ENCODE assay signal across 13 cellular contexts in genomic region chr12:98422809-98423208, GRCh38.
A peak's percentile ranks its signal among the peaks of the same experiment; 100 is the strongest.
DNase-seq lines count a peak whose midpoint lies in the region; ATAC-seq and TF ChIP-seq lines count a peak whose summit lies in the region.
"Had no signal": no experiment of that assay in that cellular context is flagged by ENCODE, and none has a peak within 500 bp of the region (broad histone marks: within the 10 kb centered on the region; RNA-seq: fewer than 3 reads in every experiment).

No MANE protein-coding gene starts in this region.

- no peak overlapping the region for H3K4me3 Mint-ChIP-seq in natural killer cell
- H3K4me3 Mint-ChIP-seq: IgD-negative memory B cell had no signal

- peaks cover 0 to 4% of the 10 kb centered on the region in 2 donors for H3K4me1 Mint-ChIP-seq in natural killer cell
- H3K4me1 Mint-ChIP-seq: IgD-negative memory B cell had no signal

- H3K36me3 ChIP-seq in Panc1 (ENCODE audit: control insufficient read depth, insufficient read depth, low read length), result no peaks in the 10 kb centered on the region
- H3K36me3 ChIP-seq in transverse colon, result no peaks in the 10 kb centered on the region
- H3K36me3 ChIP-seq: lower lobe of right lung, right lobe of liver had no signal

- no TSS peak for BruUV-seq in Panc1 (replicated peaks; lab: Mats Ljungman, UMichigan)

- H3K36me3 Mint-ChIP-seq in natural killer cell, result no peaks in the 10 kb centered on the region
- H3K36me3 Mint-ChIP-seq: IgD-negative memory B cell had no signal

- POLR2A ChIA-PET in Panc1 (lab: Charles Lee), result no interaction called here

- TF ChIP-seq CTCF in Panc1 (IDR thresholded peaks at IDR 0.05), result peak; percentile 49
- TF ChIP-seq CTCF in fibroblast of villous mesenchyme (IDR thresholded peaks at IDR 0.05; ENCODE audit: insufficient read depth, low read depth, low read length), result peak; percentile 44
- TF ChIP-seq CTCF in transverse colon (IDR thresholded peaks at IDR 0.05), result peak; percentile 14 to 60 (median 35)
- TF ChIP-seq CTCF in natural killer cell (IDR thresholded peaks at IDR 0.05), result no peak

- no peak overlapping the region for H3K4me3 ChIP-seq in Panc1 (ENCODE audit: low read depth in 2 of 2, low read length in 2 of 2)
- H3K4me3 ChIP-seq in fibroblast of villous mesenchyme (ENCODE audit: low read depth, low read length), result no peak overlapping the region
- no peak overlapping the region for H3K4me3 ChIP-seq in transverse colon
- H3K4me3 ChIP-seq: GM12878, lower lobe of right lung, right lobe of liver had no signal

- DNase-seq in NCI-H2227 (lab: John Stamatoyannopoulos, UW; ENCODE audit: unreplicated experiment) (peak; percentile 23), NCI-H2227 treated with DMSO at 0.1 percent for 48 hours (lab: John Stamatoyannopoulos, UW) (no peak), Panc1 (ENCODE audit: low read depth, low spot score) (no peak), fibroblast of villous mesenchyme (ENCODE audit: low read depth) (no peak), transverse colon (peak; percentile 75), natural killer cell (no peak)
- DNase-seq: lower lobe of right lung, NCI-H774, right lobe of liver had no signal

- H3K4me1 ChIP-seq in Panc1 (ENCODE audit: control insufficient read depth, insufficient read depth, low read length) (peaks cover 6% of the 10 kb centered on the region; the same call in 1 of the 2 replicates), transverse colon (peaks cover 8 to 29% (median 20%) of the 10 kb centered on the region in 4 donors)
- H3K4me1 ChIP-seq: right lobe of liver had no signal

- CTCF ChIA-PET in Panc1 (lab: Charles Lee), result no interaction called here

- in situ Hi-C loops in Panc1 (cut with HindIII; ENCODE audit: low pct_unique_long_range_greater_than_20kb, low sequenced_read_pairs) (no loop called here), transverse colon (cut with MboI; ENCODE audit: low pct_ligation_motif_present in 1 of 4, low pct_unique_long_range_greater_than_20kb in 1 of 4, low sequenced_read_pairs in 3 of 4) (loop anchor here in 1 of 4 donors (10.0 kb wide), 1 partner anchor 92 kb away; the partner anchor contains the start of gene TMPO)

- H3K27me3 ChIP-seq in Panc1 (ENCODE audit: control insufficient read depth, insufficient read depth, low read length) (no peaks in the 10 kb centered on the region; the same call in 1 of the 2 replicates), transverse colon (no peaks in the 10 kb centered on the region)
- H3K27me3 ChIP-seq: right lobe of liver had no signal

- no peaks in the 10 kb centered on the region for H3K9me3 Mint-ChIP-seq in natural killer cell
- H3K9me3 Mint-ChIP-seq: IgD-negative memory B cell had no signal

- WGBS in transverse colon (ENCODE audit: low coverage in 1 of 2), 2 donors, result 60% methylated on average over 4 of the region's 4 CpGs; no CpG with 5 or more reads in 1 of the 2 donors

- H3K27ac Mint-ChIP-seq in natural killer cell, result no peak overlapping the region
- H3K27ac Mint-ChIP-seq: IgD-negative memory B cell had no signal

- intact Hi-C loops in Panc1 (cut with micrococcal nuclease; ENCODE audit: unreplicated experiment) (loop anchor here (5.0 to 10.0 kb wide), 2 partner anchors 109 to 232 kb away; no protein-coding TSS in a partner anchor), transverse colon (cut with DNase I; ENCODE audit: low total_unique reads) (no loop called here), natural killer cell (cut with micrococcal nuclease) (no loop called here)

- no peaks in the 10 kb centered on the region for H3K9me3 ChIP-seq in Panc1 (ENCODE audit: control insufficient read depth, insufficient read depth, low read depth, low read length)
- no peaks in the 10 kb centered on the region for H3K9me3 ChIP-seq in transverse colon
- H3K9me3 ChIP-seq: lower lobe of right lung, right lobe of liver had no signal

- H3K27me3 Mint-ChIP-seq in natural killer cell (ENCODE audit: low read depth in 2 of 2), result peaks cover 0 to 8% of the 10 kb centered on the region in 2 donors

- no peak overlapping the region for H3K27ac ChIP-seq in Panc1 (ENCODE audit: low read length)
- no peak overlapping the region for H3K27ac ChIP-seq in transverse colon
- H3K27ac ChIP-seq: lower lobe of right lung, right lobe of liver had no signal

- ATAC-seq in Panc1, result no peak
- ATAC-seq in HG02885 (IDR thresholded peaks at IDR 0.05; ENCODE audit: poor library complexity, unreplicated experiment), result no peak
- no peak for ATAC-seq in GM18505 (IDR thresholded peaks at IDR 0.05; ENCODE audit: unreplicated experiment)
- no peak for ATAC-seq in natural killer cell
- ATAC-seq: GM12878, lower lobe of right lung had no signal

- no peak for TF ChIP-seq EP300 in transverse colon (IDR thresholded peaks at IDR 0.05; ENCODE audit: low read depth)

- no peak for TF ChIP-seq POLR2A in transverse colon (IDR thresholded peaks at IDR 0.05)
- TF ChIP-seq POLR2A in GM18505 (IDR thresholded peaks at IDR 0.05; ENCODE audit: borderline replicate concordance, extremely low read depth, insufficient read depth, insufficient read length), result no peak

Comparison
In these comparisons a context has a peak if more than half of its experiments do, and no peak if none do; other contexts are left out.
1. DNase-seq: peak in NCI-H2227 (single experiment) and transverse colon (single experiment); none in NCI-H2227 treated with DMSO at 0.1 percent for 48 hours (single experiment), Panc1 (single experiment), fibroblast of villous mesenchyme (single experiment) and natural killer cell (single experiment).